In genomic region chr1:55277377-55278130, GRCh38 we compare ENCODE assay signal across 8 cellular contexts.
DNase-seq lines count a peak whose midpoint lies in the region; ATAC-seq and TF ChIP-seq lines count a peak whose summit lies in the region.

No MANE protein-coding gene starts in this region.

- H3K9me3 ChIP-seq in lower lobe of right lung, result no peaks in the 10 kb centered on the region

- intact Hi-C loops in activated CD4-positive, alpha-beta T cell treated with anti-CD3 and anti-CD28 coated beads, Interleukin-2, amount 10 ng/mL, durations not matched to agents 24 days and 14 days (cut with micrococcal nuclease), result loop anchor here (1.0 to 2.0 kb wide), 5 partner anchors 61 to 149 kb away; no protein-coding TSS in a partner anchor
- intact Hi-C loops in dendritic cell treated with granulocyte-macrophage colony-stimulating factor and Interleukin-4, amounts not matched to agents 40 ng/mL and 50 ng/mL, for 4 days (cut with micrococcal nuclease), result loop anchor here (1.0 to 2.0 kb wide), 2 partner anchors 63 to 137 kb away; partner anchors contain the start of gene USP24
- intact Hi-C loops in lower lobe of right lung (cut with DNase I), result no loop called here

- peak overlapping the region; percentile 50 for H3K4me3 Mint-ChIP-seq in activated CD4-positive, alpha-beta T cell treated with anti-CD3 and anti-CD28 coated beads, Interleukin-2, amount 10 ng/mL, durations not matched to agents 24 days and 14 days
- no peak overlapping the region for H3K4me3 Mint-ChIP-seq in dendritic cell treated with granulocyte-macrophage colony-stimulating factor and Interleukin-4, amounts not matched to agents 40 ng/mL and 50 ng/mL, for 4 days

- H3K27me3 Mint-ChIP-seq in activated CD4-positive, alpha-beta T cell treated with anti-CD3 and anti-CD28 coated beads, Interleukin-2, amount 10 ng/mL, durations not matched to agents 24 days and 14 days, result peaks cover 9% of the 10 kb centered on the region
- H3K27me3 Mint-ChIP-seq in dendritic cell treated with granulocyte-macrophage colony-stimulating factor and Interleukin-4, amounts not matched to agents 40 ng/mL and 50 ng/mL, for 4 days, result peaks cover 15% of the 10 kb centered on the region

- no peaks in the 10 kb centered on the region for H3K4me1 ChIP-seq in lower lobe of right lung

- ATAC-seq in GM19035 (IDR thresholded peaks at IDR 0.05; ENCODE audit: unreplicated experiment) (peak; percentile 93), HG03378 (IDR thresholded peaks at IDR 0.05; ENCODE audit: unreplicated experiment) (peak; percentile 80), lower lobe of right lung (peak; percentile 92 to 95)

- H3K36me3 ChIP-seq in lower lobe of right lung, result no peaks in the 10 kb centered on the region

- no peaks in the 10 kb centered on the region for H3K36me3 Mint-ChIP-seq in activated CD4-positive, alpha-beta T cell treated with anti-CD3 and anti-CD28 coated beads, Interleukin-2, amount 10 ng/mL, durations not matched to agents 24 days and 14 days (ENCODE audit: low read depth)
- no peaks in the 10 kb centered on the region for H3K36me3 Mint-ChIP-seq in dendritic cell treated with granulocyte-macrophage colony-stimulating factor and Interleukin-4, amounts not matched to agents 40 ng/mL and 50 ng/mL, for 4 days (ENCODE audit: low read depth)

- peaks cover 26% of the 10 kb centered on the region for H3K4me1 Mint-ChIP-seq in activated CD4-positive, alpha-beta T cell treated with anti-CD3 and anti-CD28 coated beads, Interleukin-2, amount 10 ng/mL, durations not matched to agents 24 days and 14 days
- peaks cover 26% of the 10 kb centered on the region for H3K4me1 Mint-ChIP-seq in dendritic cell treated with granulocyte-macrophage colony-stimulating factor and Interleukin-4, amounts not matched to agents 40 ng/mL and 50 ng/mL, for 4 days (ENCODE audit: low read depth)

- peak; percentile 92 for DNase-seq in Ammon's horn (ENCODE audit: low spot score)
- peak; percentile 32 for DNase-seq in NCI-H446 treated with DMSO at 0.1 percent for 48 hours (lab: John Stamatoyannopoulos, UW)
- DNase-seq in activated CD4-positive, alpha-beta T cell treated with anti-CD3 and anti-CD28 coated beads, Interleukin-2, amount 10 ng/mL, durations not matched to agents 24 days and 14 days, result peak; percentile 94
- peak; percentile 81 for DNase-seq in lower lobe of right lung
- peak; percentile 52 for DNase-seq in stimulated activated CD8-positive, alpha-beta memory T cell treated with anti-CD3 and anti-CD28 coated beads, Interleukin-12 subunit alpha, Interleukin-12 subunit beta, amount 100 ng/mL, for 4 hours (ENCODE audit: low read depth)

- no peaks in the 10 kb centered on the region for H3K9me3 Mint-ChIP-seq in activated CD4-positive, alpha-beta T cell treated with anti-CD3 and anti-CD28 coated beads, Interleukin-2, amount 10 ng/mL, durations not matched to agents 24 days and 14 days
- no peaks in the 10 kb centered on the region for H3K9me3 Mint-ChIP-seq in dendritic cell treated with granulocyte-macrophage colony-stimulating factor and Interleukin-4, amounts not matched to agents 40 ng/mL and 50 ng/mL, for 4 days

- H3K4me3 ChIP-seq in lower lobe of right lung, result no peak overlapping the region

- no peaks in the 10 kb centered on the region for H3K27me3 ChIP-seq in lower lobe of right lung (ENCODE audit: low read depth)

- peak overlapping the region; percentile 76 for H3K27ac Mint-ChIP-seq in activated CD4-positive, alpha-beta T cell treated with anti-CD3 and anti-CD28 coated beads, Interleukin-2, amount 10 ng/mL, durations not matched to agents 24 days and 14 days
- peak overlapping the region; percentile 68 for H3K27ac Mint-ChIP-seq in dendritic cell treated with granulocyte-macrophage colony-stimulating factor and Interleukin-4, amounts not matched to agents 40 ng/mL and 50 ng/mL, for 4 days

- no peak overlapping the region for H3K27ac ChIP-seq in lower lobe of right lung

- TF ChIP-seq CTCF in lower lobe of right lung (IDR thresholded peaks at IDR 0.05), result peak; percentile 82

Comparison
In these comparisons a context has a peak if more than half of its experiments do, and no peak if none do; other contexts are left out.
1. DNase-seq: peak in every context shown above with its lines; median percentile 94 in activated CD4-positive, alpha-beta T cell treated with anti-CD3 and anti-CD28 coated beads, Interleukin-2, amount 10 ng/mL, durations not matched to agents 24 days and 14 days; 92 in Ammon's horn; 81 in lower lobe of right lung; 52 in stimulated activated CD8-positive, alpha-beta memory T cell treated with anti-CD3 and anti-CD28 coated beads, Interleukin-12 subunit alpha, Interleukin-12 subunit beta, amount 100 ng/mL, for 4 hours; 32 in NCI-H446 treated with DMSO at 0.1 percent for 48 hours.